Comparison of ENCODE assay signal across 8 cellular contexts in genomic region chr5:1597093-1597473, GRCh38.
DNase-seq lines count a peak whose midpoint lies in the region; ATAC-seq, FAIRE-seq and TF ChIP-seq lines count a peak whose summit lies in the region.
"Not testable (repeated sequence)": the region's sequence is repeated elsewhere in the genome, so short reads cannot be mapped to it uniquely, and the experiment has no call there.

No MANE protein-coding gene starts in this region.

- not testable (repeated sequence) for FAIRE-seq in A549 (lab: Jason Lieb, UNC)

- not testable (repeated sequence) for H3K4me3 ChIP-seq in A549
- H3K4me3 ChIP-seq in GM12865 (ENCODE audit: low read depth, low read length) (peak overlapping the region; percentile 39), Loucy (ENCODE audit: low read length, poor library complexity, severe bottlenecking) (peak overlapping the region; percentile 40), SK-N-MC (peak overlapping the region; percentile 49; the same call in 1 of the 2 replicates), astrocyte of the cerebellum (ENCODE audit: low read depth, low read length) (peak overlapping the region; percentile 29), fibroblast of lung (replicated peaks in 1 of 4; ENCODE audit: control extremely low read depth in 1 of 4, insufficient read depth in 1 of 4, low read depth in 3 of 4, low read length in 4 of 4) (peak overlapping the region in 1 of 4 experiments; percentile 52), neuron (ENCODE audit: low read length) (peak overlapping the region; percentile 30)

- not testable (repeated sequence) for TF ChIP-seq RAD21 in A549 (conservative IDR thresholded peaks at IDR 0.05 in 1 of 2, IDR thresholded peaks at IDR 0.05 in 1 of 2)

- H3K4me1 ChIP-seq in A549 = peaks cover 10% of the 10 kb centered on the region; the same call in 2 of the 3 replicates
- not testable (repeated sequence) for H3K4me1 ChIP-seq in Loucy (ENCODE audit: insufficient read depth, low read length, poor library complexity, severe bottlenecking); fibroblast of lung (ENCODE audit: control insufficient read depth, extremely low read depth, insufficient read depth, low read length); neuron (ENCODE audit: insufficient read depth, low read length)

- H3K27me3 ChIP-seq in Loucy (ENCODE audit: insufficient read depth, low read length, poor library complexity, severe bottlenecking); fibroblast of lung (ENCODE audit: control insufficient read depth, insufficient read depth, low read length); neuron (ENCODE audit: insufficient read depth, low read length): not testable (repeated sequence)

- peak overlapping the region; percentile 50 to 66; a peak in 3 of 6 replicates for H3K27ac ChIP-seq in A549
- not testable (repeated sequence) for H3K27ac ChIP-seq in SK-N-MC; fibroblast of lung (ENCODE audit: insufficient read depth, low read length)

- not testable (repeated sequence) for TF ChIP-seq EP300 in A549 (IDR thresholded peaks at IDR 0.05)

- H3K79me2 ChIP-seq in Loucy (ENCODE audit: insufficient read depth, low read length) = peaks cover 24% of the 10 kb centered on the region
- not testable (repeated sequence) for H3K79me2 ChIP-seq in fibroblast of lung (ENCODE audit: control insufficient read depth, insufficient read depth, low read length)

- H3K9ac ChIP-seq in Loucy (ENCODE audit: low read depth, low read length, poor library complexity, severe bottlenecking); SK-N-MC (ENCODE audit: insufficient read length); fibroblast of lung (ENCODE audit: insufficient read depth, low read length): not testable (repeated sequence)

- not testable (repeated sequence) for H4K20me1 ChIP-seq in Loucy (ENCODE audit: insufficient read depth, low read length, poor library complexity, severe bottlenecking); fibroblast of lung (ENCODE audit: control insufficient read depth, extremely low read depth, insufficient read depth, low read length)

- peak in 1 of 2 experiments; percentile 41; a peak in 1 of 6 replicates for ATAC-seq in A549

- H3K4me2 ChIP-seq in A549 = peak overlapping the region; percentile 24; the same call in 2 of the 3 replicates
- not testable (repeated sequence) for H3K4me2 ChIP-seq in Loucy (ENCODE audit: low read depth, low read length, poor library complexity, severe bottlenecking); fibroblast of lung (ENCODE audit: extremely low read depth, insufficient read depth, low read length)

- not testable (repeated sequence) for H3K36me3 ChIP-seq in Loucy (ENCODE audit: insufficient read depth, low read length); SK-N-MC (ENCODE audit: insufficient read depth, low read length); fibroblast of lung (ENCODE audit: control insufficient read depth, insufficient read depth, low read length); neuron (ENCODE audit: insufficient read depth, low read length)

- DNase-seq in A549 (ENCODE audit: low read depth in 1 of 2, low spot score in 1 of 2); SK-N-MC (ENCODE audit: low read depth, low spot score); astrocyte of the cerebellum (ENCODE audit: low read depth): not testable (repeated sequence)
- DNase-seq in GM12865 (ENCODE audit: low read depth) = peak; percentile 29
- DNase-seq in fibroblast of lung (ENCODE audit: low read depth in 2 of 2) = peak; percentile 23 to 29
- peak; percentile 17 for DNase-seq in left kidney (ENCODE audit: low read depth, low spot score)

- not testable (repeated sequence) for H3K9me3 ChIP-seq in A549; Loucy (ENCODE audit: insufficient read depth, low read depth, low read length); SK-N-MC (ENCODE audit: low read depth, low read length); fibroblast of lung (ENCODE audit: control insufficient read depth, insufficient read depth, low read depth, low read length); neuron (ENCODE audit: low read length)

- TF ChIP-seq CTCF in A549 (IDR thresholded peaks at IDR 0.05); GM12865 (IDR thresholded peaks at IDR 0.05; ENCODE audit: insufficient read depth, low read depth, low read length, missing control alignments); Loucy (conservative IDR thresholded peaks at IDR 0.05; ENCODE audit: low read length); astrocyte of the cerebellum (IDR thresholded peaks at IDR 0.05; ENCODE audit: low read depth, low read length, missing control alignments); fibroblast of lung (conservative IDR thresholded peaks at IDR 0.05 in 1 of 2, IDR thresholded peaks at IDR 0.05 in 1 of 2; ENCODE audit: low read depth in 1 of 2, low read length in 2 of 2): not testable (repeated sequence)

- POLR2A ChIA-PET in A549 (lab: Yijun Ruan, JAX) = not testable (repeated sequence)

- not testable (repeated sequence) for TF ChIP-seq POLR2A in A549 (IDR thresholded peaks at IDR 0.05; ENCODE audit: low read length)

- not testable (repeated sequence) for H3F3A ChIP-seq in Loucy (ENCODE audit: low read depth)

- H3K9me2 ChIP-seq in Loucy (replicated peaks; ENCODE audit: low read depth, low read length) = not testable (repeated sequence)

- CTCF ChIA-PET in A549 (lab: Yijun Ruan, JAX) = interaction anchor here (1.0 kb wide), 1 partner anchor 389 kb away, joined by 4 read pairs; no protein-coding TSS in a partner anchor

- not testable (repeated sequence) for H2AFZ ChIP-seq in Loucy (ENCODE audit: low read length); fibroblast of lung (ENCODE audit: low read length); neuron (ENCODE audit: low read depth, low read length)

- WGBS in A549 (ENCODE audit: missing lambda C conversion rate) = 65% methylated on average over 3 of the region's 3 CpGs

- in situ Hi-C loops in astrocyte of the cerebellum (cut with HindIII; ENCODE audit: low sequenced_read_pairs) = not testable (repeated sequence)

TF ChIP-seq in A549, 52 proteins besides CTCF, POLR2A, EP300 and RAD21:
- 0 out of 2 replicates have a peak, but pooled peaks have one; percentile 2 for TF ChIP-seq EHF (CRISPR knock-in tag; IDR thresholded peaks at IDR 0.05)
